8 cellular contexts compared by ENCODE assay signal in genomic region chr6:14129572-14129971, GRCh38. TPM values are rescaled to one million over a fixed set of nuclear protein-coding genes. Genes with fewer than 3 reads are reported as not detected.
DNase-seq lines count a peak whose midpoint lies in the region; ATAC-seq, FAIRE-seq and TF ChIP-seq lines count a peak whose summit lies in the region.

No MANE protein-coding gene starts in this region.

- peaks cover 0 to 1% (median 0%) of the 10 kb centered on the region in 7 donors for H3K9me3 Mint-ChIP-seq in CD14-positive monocyte

- peaks cover 0 to 10% (median 0%) of the 10 kb centered on the region in 3 donors for H3K27me3 Mint-ChIP-seq in CD14-positive monocyte (ENCODE audit: low read depth in 3 of 3)

- peaks cover 8% of the 10 kb centered on the region for H3K36me3 ChIP-seq in NT2/D1 (ENCODE audit: insufficient read depth, insufficient read length, low read length)
- no peaks in the 10 kb centered on the region for H3K36me3 ChIP-seq in breast epithelium
- H3K36me3 ChIP-seq in keratinocyte (ENCODE audit: control insufficient read depth in 2 of 2, extremely low read depth in 1 of 2, insufficient read depth in 2 of 2, low read length in 2 of 2), result no peaks in the 10 kb centered on the region

- no peaks in the 10 kb centered on the region for H4K20me1 ChIP-seq in keratinocyte (ENCODE audit: control insufficient read depth, extremely low read depth, insufficient read depth, low read length)

- ATAC-seq in HG03460 (IDR thresholded peaks at IDR 0.05; ENCODE audit: unreplicated experiment), result peak; percentile 80

- DNase-seq in stimulated activated CD4-positive, alpha-beta T cell treated with anti-CD3 and anti-CD28 coated beads, Interleukin-15, amount 100 ng/mL, for 24 hours, result peak; percentile 21
- no peak for DNase-seq in stimulated activated CD4-positive, alpha-beta T cell treated with anti-CD3 and anti-CD28 coated beads, Interleukin-4, amount 100 ng/mL, for 1 hour
- DNase-seq in NT2/D1 (ENCODE audit: low read depth, low spot score), result peak; percentile 61
- DNase-seq in breast epithelium (ENCODE audit: low spot score in 2 of 2), result no peak
- DNase-seq in keratinocyte (ENCODE audit: low read depth, low spot score), result no peak
- DNase-seq in stromal cell of bone marrow (ENCODE audit: low read depth), result peak; percentile 45
- no peak for DNase-seq in CD14-positive monocyte (ENCODE audit: low spot score)

- no peaks in the 10 kb centered on the region for H3K9me1 ChIP-seq in keratinocyte (ENCODE audit: control insufficient read depth, extremely low read depth, insufficient read depth, low read length)

- TF ChIP-seq CTCF in breast epithelium (IDR thresholded peaks at IDR 0.05), result peak in 2 of 3 donors; percentile 28 to 34
- TF ChIP-seq CTCF in keratinocyte (optimal IDR thresholded peaks at IDR 0.05 in 1 of 3, IDR thresholded peaks at IDR 0.05 in 1 of 3, conservative IDR thresholded peaks at IDR 0.05 in 1 of 3; ENCODE audit: extremely low read depth in 1 of 3, insufficient read depth in 2 of 3, low read length in 3 of 3), result peak; percentile 14 to 63 (median 34)
- no peak for TF ChIP-seq CTCF in CD14-positive monocyte (IDR thresholded peaks at IDR 0.05)

- H3K9ac ChIP-seq in NT2/D1 (ENCODE audit: insufficient read length, low read depth) (no peak overlapping the region), keratinocyte (ENCODE audit: control insufficient read depth, extremely low read depth, insufficient read depth, low read length) (no peak overlapping the region)

- H3K9me3 ChIP-seq in NT2/D1 (ENCODE audit: insufficient read depth, low read length) (peaks cover 4% of the 10 kb centered on the region; the same call in 1 of the 2 replicates), breast epithelium (no peaks in the 10 kb centered on the region), keratinocyte (ENCODE audit: control insufficient read depth, low read depth, low read length) (no peaks in the 10 kb centered on the region)

- H3K27me3 ChIP-seq in NT2/D1 (ENCODE audit: insufficient read depth, insufficient read length) (no peaks in the 10 kb centered on the region), breast epithelium (no peaks in the 10 kb centered on the region), keratinocyte (ENCODE audit: control insufficient read depth, extremely low read depth, insufficient read depth, low read length) (no peaks in the 10 kb centered on the region)

- no peak for TF ChIP-seq POLR2A in breast epithelium (IDR thresholded peaks at IDR 0.05)

- H3K4me3 ChIP-seq in NT2/D1 (ENCODE audit: insufficient read length, low read depth) (no peak overlapping the region), breast epithelium (no peak overlapping the region), keratinocyte (ENCODE audit: control insufficient read depth in 2 of 3, extremely low read depth in 1 of 3, insufficient read depth in 2 of 3, low read depth in 1 of 3, low read length in 3 of 3) (no peak overlapping the region)

- H3K4me2 ChIP-seq in keratinocyte (ENCODE audit: control insufficient read depth, extremely low read depth, insufficient read depth, low read depth, low read length), result no peak overlapping the region

- peak overlapping the region in 2 of 7 donors; percentile 26 to 40 for H3K27ac Mint-ChIP-seq in CD14-positive monocyte

- H3K4me1 ChIP-seq in NT2/D1 (ENCODE audit: insufficient read depth, insufficient read length) (no peaks in the 10 kb centered on the region), breast epithelium (no peaks in the 10 kb centered on the region), keratinocyte (ENCODE audit: control insufficient read depth, extremely low read depth, insufficient read depth, low read length) (peaks cover 9% of the 10 kb centered on the region)

- H3K4me3 Mint-ChIP-seq in CD14-positive monocyte, result no peak overlapping the region

- H3K79me2 ChIP-seq in keratinocyte (ENCODE audit: control insufficient read depth, insufficient read depth, low read length), result no peaks in the 10 kb centered on the region

- dilution Hi-C loops in keratinocyte (cut with MboI; ENCODE audit: extremely low pct_ligation_motif_present, low sequenced_read_pairs), result no loop called here

- FAIRE-seq in keratinocyte (lab: Jason Lieb, UNC), result no peak

- H3K27ac ChIP-seq in breast epithelium (no peak overlapping the region), keratinocyte (ENCODE audit: control insufficient read depth, insufficient read depth, low read length) (no peak overlapping the region)

- intact Hi-C loops in breast epithelium (cut with DNase I; ENCODE audit: low total_unique reads), result no loop called here
- intact Hi-C loops in CD14-positive monocyte (cut with micrococcal nuclease), result no loop called here

- peaks cover 14% of the 10 kb centered on the region for H3K4me1 Mint-ChIP-seq in CD14-positive monocyte

- H2AFZ ChIP-seq in keratinocyte (ENCODE audit: control insufficient read depth, low read length), result no peak overlapping the region

- H3K36me3 Mint-ChIP-seq in CD14-positive monocyte, result peaks cover 78 to 87% of the 10 kb centered on the region in 2 donors

RNA-seq across cellular contexts. Expression of gene CD83, which starts 12.0 kb away (rescaled TPM):
- total RNA-seq in breast epithelium, result 10 to 100 TPM in 1 of 3 donors, 1 to 10 TPM in 2; 2.9 to 18.4 (median 4.0) TPM
- polyA plus RNA-seq in keratinocyte, result 2.2 to 3.8 TPM (median 3.4 TPM) in 3 replicates
- 0.52 TPM for polyA plus RNA-seq in keratinocyte (2011; ENCODE audit: low read depth)
- 1.9 and 2.5 TPM in 2 replicates for polyA plus RNA-seq in keratinocyte (2011; cell fraction: cytosol; rRNA removed)
- 2.3 TPM in 2 replicates for polyA plus RNA-seq in keratinocyte (2011; cell fraction: nucleus; rRNA removed)
- polyA plus RNA-seq in keratinocyte (2012; ENCODE audit: low replicate concordance), result 1.5 and 3.8 TPM in 2 replicates
- polyA minus RNA-seq in keratinocyte, result 1.4 to 2.0 TPM (median 1.5 TPM) in 3 replicates
- 0.77 TPM for polyA minus RNA-seq in keratinocyte (2011; cell fraction: cytosol; rRNA and poly(A)+ RNA removed)
- polyA minus RNA-seq in keratinocyte (2011; cell fraction: nucleus; rRNA and poly(A)+ RNA removed), result 0.74 and 0.93 TPM in 2 replicates
- polyA plus RNA-seq in CD14-positive monocyte, result 10 to 100 TPM; 74.5 to 84.7 TPM

Comparison
In these comparisons a context has a peak if more than half of its experiments do, and no peak if none do; other contexts are left out.
1. DNase-seq: peak in stimulated activated CD4-positive, alpha-beta T cell treated with anti-CD3 and anti-CD28 coated beads, Interleukin-15, amount 100 ng/mL, for 24 hours (single experiment), NT2/D1 (single experiment) and stromal cell of bone marrow (single experiment); none in stimulated activated CD4-positive, alpha-beta T cell treated with anti-CD3 and anti-CD28 coated beads, Interleukin-4, amount 100 ng/mL, for 1 hour (single experiment), breast epithelium (0 of 2), keratinocyte (single experiment) and CD14-positive monocyte (single experiment).
2. RNA of gene CD83, which starts 12.0 kb away (polyA plus RNA-seq): 74.5 to 84.7 TPM in CD14-positive monocyte; 0.52 to 3.8 TPM in keratinocyte; every median in the first group is over 10 times any median in the second.